ENCODE assay signal across 10 cellular contexts in the genomic region with DNA sequence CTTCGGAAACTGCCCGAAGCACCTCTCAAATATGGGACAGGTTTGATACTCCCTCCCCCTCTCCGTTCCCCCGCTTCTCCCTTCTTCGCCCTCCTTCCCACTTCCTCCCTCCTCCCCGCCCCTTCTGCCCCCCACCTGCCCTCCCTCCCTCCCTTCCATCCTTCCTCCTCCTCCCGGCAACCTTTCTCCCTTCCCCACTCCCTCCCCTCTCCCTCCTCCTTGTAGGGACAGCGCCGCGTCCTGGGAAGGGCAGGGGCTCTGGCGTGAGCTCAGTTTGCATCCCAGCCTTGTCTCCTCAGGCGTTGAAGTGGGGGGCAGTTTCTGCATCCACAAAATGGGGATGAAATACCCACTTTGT. TPM values are rescaled to one million over a fixed set of nuclear protein-coding genes. Genes with fewer than 3 reads are reported as not detected.
A peak's percentile ranks its signal among the peaks of the same experiment; 100 is the strongest.
DNase-seq lines count a peak whose midpoint lies in the region; FAIRE-seq and TF ChIP-seq lines count a peak whose summit lies in the region.
"Had no signal": no experiment of that assay in that cellular context is flagged by ENCODE, and none has a peak within 500 bp of the region (broad histone marks: within the 10 kb centered on the region; RNA-seq: fewer than 3 reads in every experiment).

No MANE protein-coding gene starts in this region.

- H3K27ac Mint-ChIP-seq in activated CD4-positive, alpha-beta T cell treated with anti-CD3 and anti-CD28 coated beads, Interleukin-2, amount 10 ng/mL, durations not matched to agents 7 days and 5 days, result peak overlapping the region; percentile 3

- no peaks in the 10 kb centered on the region for H3K36me3 Mint-ChIP-seq in activated CD4-positive, alpha-beta T cell treated with anti-CD3 and anti-CD28 coated beads, Interleukin-2, amount 10 ng/mL, durations not matched to agents 7 days and 5 days (ENCODE audit: low read depth)

- TF ChIP-seq EP300 in H1 (IDR thresholded peaks at IDR 0.05; ENCODE audit: borderline replicate concordance in 1 of 2, low read depth in 2 of 2, low read length in 2 of 2), result no peak

- peak overlapping the region; percentile 90; the same call in 1 of the 2 replicates for H2BK12ac ChIP-seq in H1 (ENCODE audit: low read depth, low read length)

- no peak overlapping the region for H3K23ac ChIP-seq in H1 (ENCODE audit: insufficient read length)

- H3K4me1 Mint-ChIP-seq in activated CD4-positive, alpha-beta T cell treated with anti-CD3 and anti-CD28 coated beads, Interleukin-2, amount 10 ng/mL, durations not matched to agents 7 days and 5 days, result peaks cover 30% of the 10 kb centered on the region

- no peak overlapping the region for H3K4me3 Mint-ChIP-seq in activated CD4-positive, alpha-beta T cell treated with anti-CD3 and anti-CD28 coated beads, Interleukin-2, amount 10 ng/mL, durations not matched to agents 7 days and 5 days

- H3K27me3 ChIP-seq in Karpas-422 (ENCODE audit: low read length), result no peaks in the 10 kb centered on the region
- H3K27me3 ChIP-seq in H1 (replicated peaks in 1 of 4; ENCODE audit: control insufficient read depth in 3 of 4, extremely low read depth in 1 of 4, insufficient read depth in 3 of 4, low read length in 3 of 4), result peaks cover 0 to 3% (median 2%) of the 10 kb centered on the region in 4 experiments; a peak in 3 of 7 replicates
- H3K27me3 ChIP-seq in osteoblast (ENCODE audit: insufficient read depth, low read length), result peaks cover 29% of the 10 kb centered on the region

- H4K8ac ChIP-seq in H1 (ENCODE audit: extremely low read depth, insufficient read depth, low read length), result no peak overlapping the region

- H3K18ac ChIP-seq in H1 (ENCODE audit: extremely low read depth, low read length), result peak overlapping the region; percentile 71

- H3K4me3 ChIP-seq in Karpas-422 (ENCODE audit: low read length), result peak overlapping the region; percentile 67; the same call in 1 of the 2 replicates
- peak overlapping the region; percentile 62 to 80 (median 72) for H3K4me3 ChIP-seq in H1 (ENCODE audit: extremely low read depth in 1 of 4, insufficient read depth in 2 of 4, low read depth in 3 of 4, low read length in 4 of 4)
- H3K4me3 ChIP-seq in osteoblast (ENCODE audit: insufficient read depth, low read length), result no peak overlapping the region

- H3K9me3 ChIP-seq in Karpas-422 (ENCODE audit: low read length), result no peaks in the 10 kb centered on the region
- H3K9me3 ChIP-seq in H1 (ENCODE audit: insufficient read depth in 2 of 2, low read depth in 1 of 2, low read length in 1 of 2), result no peaks in the 10 kb centered on the region
- H3K9me3 ChIP-seq in osteoblast (ENCODE audit: low read depth, low read length), result no peaks in the 10 kb centered on the region
- H3K9me3 ChIP-seq: upper lobe of right lung had no signal

- H3K79me1 ChIP-seq in H1 (ENCODE audit: low read depth, low read length), result no peaks in the 10 kb centered on the region; the same call in 1 of the 2 replicates

- H4K20me1 ChIP-seq in Karpas-422 (ENCODE audit: insufficient read depth, low read depth, low read length), result no peaks in the 10 kb centered on the region
- no peaks in the 10 kb centered on the region for H4K20me1 ChIP-seq in H1 (replicated peaks in 1 of 2; ENCODE audit: control insufficient read depth in 1 of 2, insufficient read depth in 2 of 2, low read length in 2 of 2)
- H4K20me1 ChIP-seq in osteoblast (ENCODE audit: insufficient read depth, low read length), result no peaks in the 10 kb centered on the region

- no peak for DNase-seq in activated CD4-positive, alpha-beta T cell treated with anti-CD3 and anti-CD28 coated beads, Interleukin-2, amount 10 ng/mL, durations not matched to agents 7 days and 5 days
- DNase-seq in activated CD4-positive, alpha-beta T cell treated with anti-CD3 and anti-CD28 coated beads for 1 hour, result no peak
- DNase-seq in Karpas-422 (no peak), H1 (ENCODE audit: low read depth in 1 of 2, low spot score in 2 of 2) (no peak), osteoblast (ENCODE audit: insufficient read length, low spot score, missing footprints) (peak; percentile 0), T-helper 9 cell (no peak), NCI-H128 (lab: John Stamatoyannopoulos, UW; ENCODE audit: unreplicated experiment) (no peak), GM12891 (ENCODE audit: insufficient read length, low spot score) (no peak)

- H2AK5ac ChIP-seq in H1 (ENCODE audit: low read depth, low read length), result no peak overlapping the region

- H4K5ac ChIP-seq in H1 (ENCODE audit: insufficient read length, low read depth, low read length), result peak overlapping the region; percentile 37

- H2BK15ac ChIP-seq in H1 (ENCODE audit: low read length), result no peak overlapping the region

- peaks cover 5% of the 10 kb centered on the region for H3K27me3 Mint-ChIP-seq in activated CD4-positive, alpha-beta T cell treated with anti-CD3 and anti-CD28 coated beads, Interleukin-2, amount 10 ng/mL, durations not matched to agents 7 days and 5 days

- TF ChIP-seq POLR2A in H1 (IDR thresholded peaks at IDR 0.05; ENCODE audit: control extremely low read depth in 1 of 2, low read depth in 2 of 2, low read length in 2 of 2), result no peak
- no peak for TF ChIP-seq POLR2A in GM12891 (IDR thresholded peaks at IDR 0.05; ENCODE audit: low read depth, low read length)

- H2BK5ac ChIP-seq in H1 (ENCODE audit: low read depth, low read length), result peak overlapping the region; percentile 90; the same call in 1 of the 2 replicates

- H3K4ac ChIP-seq in H1 (replicated peaks; ENCODE audit: insufficient read length, low read depth, low read length), result no peak overlapping the region

- H3K4me2 ChIP-seq in Karpas-422 (ENCODE audit: low read depth, low read length, poor library complexity, severe bottlenecking) (peak overlapping the region; percentile 80), H1 (ENCODE audit: insufficient read depth in 1 of 2, low read depth in 2 of 2, low read length in 2 of 2) (peak overlapping the region; percentile 88 to 93), osteoblast (ENCODE audit: insufficient read depth, low read length) (peak overlapping the region; percentile 89)

- H3K56ac ChIP-seq in H1 (replicated peaks; ENCODE audit: insufficient read length, low read depth, low read length), result peak overlapping the region; percentile 47

- H3K9ac ChIP-seq in Karpas-422 (ENCODE audit: low read length), result 0 out of 2 replicates have a peak overlapping the region, but pooled peaks have one; percentile 51
- no peak overlapping the region; a peak in 1 of 7 replicates for H3K9ac ChIP-seq in H1 (replicated peaks in 1 of 4; ENCODE audit: extremely low read depth in 1 of 4, low read depth in 3 of 4, low read length in 3 of 4)

- peak; percentile 4 to 19; a peak in 1 of 4 replicates for TF ChIP-seq RAD21 in H1 (IDR thresholded peaks at IDR 0.05 in 1 of 2, conservative IDR thresholded peaks at IDR 0.05 in 1 of 2; ENCODE audit: low read depth in 2 of 2, low read length in 2 of 2)

- H3K23me2 ChIP-seq in H1 (ENCODE audit: low read depth, low read length), result peaks cover 7% of the 10 kb centered on the region; the same call in 1 of the 2 replicates

- no peak overlapping the region for H3K14ac ChIP-seq in H1 (ENCODE audit: insufficient read length)

- no peaks in the 10 kb centered on the region for H3K9me3 Mint-ChIP-seq in activated CD4-positive, alpha-beta T cell treated with anti-CD3 and anti-CD28 coated beads, Interleukin-2, amount 10 ng/mL, durations not matched to agents 7 days and 5 days

- FAIRE-seq in H1 (lab: Jason Lieb, UNC) (no peak), GM12891 (lab: Jason Lieb, UNC) (no peak)
- FAIRE-seq: colon had no signal

- CTCF ChIA-PET in activated CD4-positive, alpha-beta T cell treated with anti-CD3 and anti-CD28 coated beads, Interleukin-2, amount 10 ng/mL, durations not matched to agents 7 days and 5 days (lab: Charles Lee), result interaction anchor here (0.8 to 2.9 kb wide), 7 partner anchors 9 to 347 kb away, joined by 3 to 14 read pairs (median 3); a partner anchor contains a TSS
- CTCF ChIA-PET in H1 (lab: Charles Lee; ENCODE audit: partially characterized antibody), result interaction anchor here (0.7 to 6.5 kb wide), 27 partner anchors 8 to 393 kb away, joined by 3 to 46 read pairs (median 5); no protein-coding TSS in a partner anchor

- H3K36me3 ChIP-seq in Karpas-422 (ENCODE audit: insufficient read depth, low read length) (no peaks in the 10 kb centered on the region), H1 (ENCODE audit: control insufficient read depth in 2 of 4, insufficient read depth in 4 of 4, low read length in 3 of 4) (no peaks in the 10 kb centered on the region), osteoblast (ENCODE audit: insufficient read depth, low read length) (no peaks in the 10 kb centered on the region)
- H3K36me3 ChIP-seq: upper lobe of right lung had no signal

- no peaks in the 10 kb centered on the region for H3K9me2 ChIP-seq in Karpas-422 (replicated peaks; ENCODE audit: insufficient read depth, low read length)

- H2BK20ac ChIP-seq in H1 (ENCODE audit: low read length), result peak overlapping the region; percentile 87; the same call in 1 of the 2 replicates

- TF ChIP-seq CTCF in H1 (IDR thresholded peaks at IDR 0.05; ENCODE audit: control extremely low read depth in 1 of 3, insufficient read depth in 1 of 3, low read depth in 1 of 3, low read length in 3 of 3), result no peak
- no peak for TF ChIP-seq CTCF in osteoblast (IDR thresholded peaks at IDR 0.05; ENCODE audit: extremely low read depth, low read depth, low read length)

- H3K79me2 ChIP-seq in Karpas-422 (ENCODE audit: low read length) (no peaks in the 10 kb centered on the region), H1 (ENCODE audit: control insufficient read depth in 1 of 2, insufficient read depth in 2 of 2, low read length in 2 of 2) (no peaks in the 10 kb centered on the region), osteoblast (ENCODE audit: insufficient read depth, low read length) (no peaks in the 10 kb centered on the region)

- H4K91ac ChIP-seq in H1 (replicated peaks; ENCODE audit: insufficient read length, low read length), result peak overlapping the region; percentile 60

- H2AFZ ChIP-seq in Karpas-422 (ENCODE audit: low read length) (no peak overlapping the region), H1 (ENCODE audit: low read length) (peak overlapping the region; percentile 86; the same call in 1 of the 2 replicates), osteoblast (ENCODE audit: low read length) (no peak overlapping the region)

- 2% methylated on average over 5 of the region's 12 CpGs; no CpG with 5 or more reads in 1 of the 2 experiments for WGBS in H1 (ENCODE audit: extremely low coverage in 1 of 2, insufficient coverage in 1 of 2, insufficient read length in 1 of 2, insufficient replicate concordance in 2 of 2, low coverage in 1 of 2, low lambda C conversion rate in 2 of 2, missing lambda C conversion rate in 1 of 2), 2 experiments

- POLR2A ChIA-PET in activated CD4-positive, alpha-beta T cell treated with anti-CD3 and anti-CD28 coated beads, Interleukin-2, amount 10 ng/mL, durations not matched to agents 7 days and 5 days (lab: Charles Lee), result interaction anchor here (1.2 kb wide), 1 partner anchor 358 kb away, joined by 3 read pairs; no protein-coding TSS in a partner anchor
- POLR2A ChIA-PET in H1 (lab: Charles Lee; ENCODE audit: partially characterized antibody), result interaction anchor here (1.5 to 2.0 kb wide), 3 partner anchors 13 to 93 kb away, joined by 3 to 5 read pairs (median 4); no protein-coding TSS in a partner anchor

- H2BK120ac ChIP-seq in H1 (replicated peaks; ENCODE audit: low read depth, low read length), result no peak overlapping the region

- H3K27ac ChIP-seq in Karpas-422 (ENCODE audit: low read length), result no peak overlapping the region
- no peak overlapping the region for H3K27ac ChIP-seq in H1 (ENCODE audit: low read depth, low read length)
- no peak overlapping the region for H3K27ac ChIP-seq in osteoblast (ENCODE audit: low read depth, low read length)
- H3K27ac ChIP-seq: upper lobe of right lung had no signal

- H3K4me1 ChIP-seq in Karpas-422 (ENCODE audit: low read length) (peaks cover 54% of the 10 kb centered on the region), H1 (replicated peaks in 1 of 4; ENCODE audit: control insufficient read depth in 3 of 4, insufficient read depth in 4 of 4, low read length in 3 of 4) (peaks cover 6 to 27% (median 14%) of the 10 kb centered on the region in 4 experiments), osteoblast (ENCODE audit: insufficient read depth, low read length) (peaks cover 13% of the 10 kb centered on the region)

RNA-seq across cellular contexts. Expression of a gene that starts 6.1 kb away (rescaled TPM):
- total RNA-seq in activated CD4-positive, alpha-beta T cell treated with anti-CD3 and anti-CD28 coated beads, Interleukin-2, amount 10 ng/mL, durations not matched to agents 7 days and 5 days, result under 1 TPM; 0.02 to 0.04 TPM
- not detected in 2 replicates for total RNA-seq in Karpas-422 (2014; rRNA removed; shearing (Covaris generic); ENCODE audit: low replicate concordance)
- 0.61 and 0.73 TPM in 2 replicates for total RNA-seq in H1 (2021; fragmentation: NEBNext Ultra II Directional; extraction: Animal tissue kit (Norgen Biotek cat#: 25700))
- 0.50 and 0.62 TPM in 2 replicates for polyA plus RNA-seq in H1 (2011; rRNA removed)
- polyA plus RNA-seq in H1 (2011; cell fraction: cytosol; rRNA removed), result 0.37 TPM
- 0.54 TPM for polyA plus RNA-seq in H1 (2011; cell fraction: nucleus; rRNA removed)
- polyA plus RNA-seq in H1 (2012, experiment 1 of 2), result 0.80 to 1.1 TPM (median 0.92 TPM) in 4 replicates
- polyA plus RNA-seq in H1 (2012, experiment 2 of 2), result 0.64 TPM
- 0.26 TPM for polyA plus RNA-seq in H1 (2013, experiment 1 of 2)
- 0.35 TPM for polyA plus RNA-seq in H1 (2013, experiment 2 of 2)
- polyA minus RNA-seq in H1 (2011; rRNA and poly(A)+ RNA removed), result 0.54 and 0.59 TPM in 2 replicates
- polyA minus RNA-seq in H1 (2011; cell fraction: cytosol; rRNA and poly(A)+ RNA removed), result 0.51 TPM
- 0.50 TPM for polyA minus RNA-seq in H1 (2011; cell fraction: nucleus; rRNA and poly(A)+ RNA removed)
- under 0.01 TPM in 2 replicates for total RNA-seq in osteoblast
- 0.53 TPM for polyA plus RNA-seq in GM12891 (2012; ENCODE audit: low read depth, missing spikeins)
